Comparison of ENCODE assay signal across 1 cellular context in the genomic region with DNA sequence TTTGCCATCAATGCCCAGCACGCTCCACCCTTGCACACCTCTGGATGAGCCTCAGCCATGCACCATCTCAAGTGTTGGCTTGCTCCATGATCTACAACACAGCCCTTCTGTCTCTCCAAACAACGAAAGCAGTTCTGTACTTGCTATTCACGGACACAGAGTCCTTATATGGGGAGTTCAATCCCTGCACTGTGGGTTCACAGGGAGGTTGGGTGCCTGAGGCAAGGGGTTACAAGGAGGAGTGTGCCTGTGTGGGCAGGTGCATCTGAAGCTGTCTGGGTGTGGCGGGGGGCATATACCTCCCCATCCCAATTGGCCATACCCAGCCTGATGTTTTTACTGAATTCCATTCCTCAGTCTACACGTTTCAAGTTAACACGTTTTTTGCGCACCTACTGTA.
TF ChIP-seq lines count a peak whose summit lies in the region.

No MANE protein-coding gene starts in this region.

TF ChIP-seq in HCT116, 20 proteins besides CTCF, POLR2A, EP300 and RAD21:
- TF ChIP-seq, protein P1, sequence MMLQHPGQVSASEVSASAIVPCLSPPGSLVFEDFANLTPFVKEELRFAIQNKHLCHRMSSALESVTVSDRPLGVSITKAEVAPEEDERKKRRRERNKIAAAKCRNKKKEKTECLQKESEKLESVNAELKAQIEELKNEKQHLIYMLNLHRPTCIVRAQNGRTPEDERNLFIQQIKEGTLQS (IDR thresholded peaks at IDR 0.05), result no peak
- no peak for TF ChIP-seq ZNF274 (IDR thresholded peaks at IDR 0.05; ENCODE audit: low read depth, low read length)
- no peak for TF ChIP-seq POLR2AphosphoS5 (IDR thresholded peaks at IDR 0.05; ENCODE audit: low read depth, low read length)
- TF ChIP-seq SP1 (IDR thresholded peaks at IDR 0.05; ENCODE audit: low read depth), result no peak
- TF ChIP-seq REST (IDR thresholded peaks at IDR 0.05; ENCODE audit: low read depth), result no peak
- TF ChIP-seq EGR1 (IDR thresholded peaks at IDR 0.05; ENCODE audit: low read depth), result no peak
- no peak for TF ChIP-seq TCF7L2 (IDR thresholded peaks at IDR 0.05; ENCODE audit: borderline replicate concordance, extremely low read depth, insufficient read depth, insufficient read length)
- no peak for TF ChIP-seq YY1 (IDR thresholded peaks at IDR 0.05; ENCODE audit: extremely low read depth, insufficient replicate concordance, low read depth, low read length)
- TF ChIP-seq, protein P2, sequence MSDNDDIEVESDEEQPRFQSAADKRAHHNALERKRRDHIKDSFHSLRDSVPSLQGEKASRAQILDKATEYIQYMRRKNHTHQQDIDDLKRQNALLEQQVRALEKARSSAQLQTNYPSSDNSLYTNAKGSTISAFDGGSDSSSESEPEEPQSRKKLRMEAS (IDR thresholded peaks at IDR 0.05), result no peak
- no peak for TF ChIP-seq SIN3A (IDR thresholded peaks at IDR 0.05; ENCODE audit: low read depth)
- no peak for TF ChIP-seq CEBPB (IDR thresholded peaks at IDR 0.05; ENCODE audit: low read depth)
- no peak for TF ChIP-seq FOSL1 (IDR thresholded peaks at IDR 0.05; ENCODE audit: low read depth)
- no peak for TF ChIP-seq EZH2 (IDR thresholded peaks at IDR 0.05)
- no peak for TF ChIP-seq SRF (IDR thresholded peaks at IDR 0.05; ENCODE audit: low read depth)
- TF ChIP-seq ZFX (IDR thresholded peaks at IDR 0.05), result no peak
- no peak for TF ChIP-seq ELF1 (IDR thresholded peaks at IDR 0.05; ENCODE audit: borderline replicate concordance, low read depth)
- no peak for TF ChIP-seq EZH2phosphoT487 (IDR thresholded peaks at IDR 0.05; ENCODE audit: borderline replicate concordance)
